In genomic region chr2:74746480-74746879, GRCh38 we compare ENCODE assay signal across 20 cellular contexts.
DNase-seq lines count a peak whose midpoint lies in the region; ATAC-seq and TF ChIP-seq lines count a peak whose summit lies in the region.
"Had no signal": no experiment of that assay in that cellular context is flagged by ENCODE, and none has a peak within 500 bp of the region (broad histone marks: within the 10 kb centered on the region; RNA-seq: fewer than 3 reads in every experiment).

No MANE protein-coding gene starts in this region.

- no peaks in the 10 kb centered on the region for H3K36me3 ChIP-seq in trophoblast cell (ENCODE audit: control insufficient read depth in 1 of 2, insufficient read depth in 2 of 2, low read length in 2 of 2)
- no peaks in the 10 kb centered on the region for H3K36me3 ChIP-seq in OCI-LY7 (ENCODE audit: insufficient read depth, low read length)

- no peak for TF ChIP-seq CTCF in RWPE1 (conservative IDR thresholded peaks at IDR 0.05; ENCODE audit: low read depth)
- no peak for TF ChIP-seq CTCF in foreskin keratinocyte (conservative IDR thresholded peaks at IDR 0.05)
- no peak for TF ChIP-seq CTCF in OCI-LY7 (conservative IDR thresholded peaks at IDR 0.05; ENCODE audit: low read length)

- no TSS peak for BruUV-seq in OCI-LY7 (replicated peaks; lab: Mats Ljungman, UMichigan)

- H3K4me1 ChIP-seq in foreskin keratinocyte (peaks cover 17% of the 10 kb centered on the region), trophoblast cell (ENCODE audit: control insufficient read depth in 1 of 2, insufficient read depth in 2 of 2, low read length in 2 of 2) (peaks cover 21 to 22% of the 10 kb centered on the region in 2 experiments), OCI-LY7 (ENCODE audit: insufficient read depth, low read length, poor library complexity, severe bottlenecking) (no peaks in the 10 kb centered on the region)

- CTCF ChIA-PET in RWPE1 (lab: Yijun Ruan, JAX) (interaction anchor here (1.4 kb wide), 1 partner anchor 31 kb away, joined by 3 read pairs; no protein-coding TSS in a partner anchor), OCI-LY7 (lab: Charles Lee; ENCODE audit: unreplicated experiment) (no interaction called here)

- no peaks in the 10 kb centered on the region for H3K9me2 ChIP-seq in OCI-LY7 (ENCODE audit: insufficient read depth, low read length)

- no peak overlapping the region for H3K18ac ChIP-seq in trophoblast cell (ENCODE audit: low read length)

- no peak overlapping the region for H2AFZ ChIP-seq in trophoblast cell (ENCODE audit: insufficient read depth, low read length, poor library complexity)
- no peak overlapping the region for H2AFZ ChIP-seq in OCI-LY7 (ENCODE audit: low read length)
- H2AFZ ChIP-seq: PC-9 had no signal

- H4K12ac ChIP-seq in trophoblast cell (ENCODE audit: low read depth, low read length) = no peak overlapping the region

- H3K27me3 ChIP-seq in foreskin keratinocyte (no peaks in the 10 kb centered on the region), trophoblast cell (ENCODE audit: insufficient read depth, low read length) (no peaks in the 10 kb centered on the region)

- H3K79me2 ChIP-seq in trophoblast cell (ENCODE audit: control insufficient read depth, insufficient read depth, low read length, poor library complexity) (peaks cover 4% of the 10 kb centered on the region), OCI-LY7 (ENCODE audit: insufficient read depth, low read depth, low read length) (no peaks in the 10 kb centered on the region)

- H2BK12ac ChIP-seq in trophoblast cell (ENCODE audit: low read length) = no peak overlapping the region

- H3K4me3 ChIP-seq in trophoblast cell (ENCODE audit: low read depth, low read length) = no peak overlapping the region
- H3K4me3 ChIP-seq in OCI-LY7 (ENCODE audit: low read depth, low read length, poor library complexity, severe bottlenecking) = no peak overlapping the region
- H3K4me3 ChIP-seq: PC-9 had no signal

- peaks cover 4% of the 10 kb centered on the region for H3K79me1 ChIP-seq in trophoblast cell (ENCODE audit: low read length)

- H3K14ac ChIP-seq in trophoblast cell (ENCODE audit: low read length) = no peak overlapping the region

- H3K23ac ChIP-seq in trophoblast cell (ENCODE audit: low read length) = no peak overlapping the region

- DNase-seq in NCI-H748 (lab: John Stamatoyannopoulos, UW; ENCODE audit: unreplicated experiment) (peak; percentile 3), NCI-H748 treated with DMSO at 0.1 percent for 48 hours (lab: John Stamatoyannopoulos, UW) (no peak), RWPE1 (ENCODE audit: low spot score) (peak; percentile 83), foreskin keratinocyte (peak; percentile 69 to 85), trophoblast cell (peak; percentile 79 to 85), OCI-LY7 (ENCODE audit: low spot score) (no peak)
- no peak for DNase-seq in activated CD4-positive, CD25-positive, alpha-beta regulatory T cell treated with anti-CD3 and anti-CD28 coated beads, Interleukin-2, amount 50 U/mL, for 72 hours
- DNase-seq in stimulated activated naive CD4-positive, alpha-beta T cell treated with Interleukin-2 at 50 U/mL for 16 hours (lab: John Stamatoyannopoulos, UW) = no peak
- DNase-seq: AML-193, DMS79 treated with DMSO at 0.1 percent for 48 hours, H7, Kasumi-1, MM.1S, NCI-H1105, NCI-H1694 treated with DMSO at 0.1 percent for 48 hours, NCI-H510A, PC-9 had no signal

- no peak overlapping the region for H2AK5ac ChIP-seq in trophoblast cell (ENCODE audit: low read length)

- POLR2A ChIA-PET in RWPE1 (lab: Yijun Ruan, JAX; ENCODE audit: low non-redundant PET) = no interaction called here
- POLR2A ChIA-PET in OCI-LY7 (lab: Charles Lee) = no interaction called here

- H2BK120ac ChIP-seq in trophoblast cell (ENCODE audit: insufficient read depth, low read length, poor library complexity) = no peak overlapping the region

- H2BK5ac ChIP-seq in trophoblast cell (ENCODE audit: low read depth, low read length, poor library complexity) = no peak overlapping the region

- H3K27ac ChIP-seq in RWPE1 = peak overlapping the region; percentile 78
- no peak overlapping the region for H3K27ac ChIP-seq in foreskin keratinocyte
- H3K27ac ChIP-seq in trophoblast cell (ENCODE audit: low read depth, low read length) = peak overlapping the region; percentile 13
- H3K27ac ChIP-seq in OCI-LY7 (ENCODE audit: low read depth, low read length, poor library complexity, severe bottlenecking) = no peak overlapping the region
- H3K27ac ChIP-seq: 22Rv1, C4-2B, HL-60, PC-9 had no signal

- no peak overlapping the region for H3K4me2 ChIP-seq in trophoblast cell (ENCODE audit: low read length)
- no peak overlapping the region for H3K4me2 ChIP-seq in OCI-LY7 (ENCODE audit: low read length)
- H3K4me2 ChIP-seq: PC-9 had no signal

- H3K9me3 ChIP-seq in trophoblast cell (ENCODE audit: insufficient read depth, low read depth, low read length) = no peaks in the 10 kb centered on the region
- H3K9me3 ChIP-seq in OCI-LY7 (ENCODE audit: low read length) = no peaks in the 10 kb centered on the region

- ATAC-seq in foreskin keratinocyte = peak; percentile 90

- intact Hi-C loops in OCI-LY7 (cut with micrococcal nuclease; ENCODE audit: unreplicated experiment) = no loop called here

- H4K8ac ChIP-seq in trophoblast cell (ENCODE audit: low read depth, low read length) = no peak overlapping the region

- no peak overlapping the region for H4K91ac ChIP-seq in trophoblast cell (ENCODE audit: low read depth, low read length)

- no peak overlapping the region for H3K4ac ChIP-seq in trophoblast cell (ENCODE audit: low read depth, low read length)

- no CpG with 5 or more reads among the region's 2 CpGs for WGBS in trophoblast cell (ENCODE audit: extremely low coverage, insufficient coverage, insufficient read length)

- H4K20me1 ChIP-seq in OCI-LY7 (ENCODE audit: insufficient read depth, low read length) = no peaks in the 10 kb centered on the region

- no peak overlapping the region for H3K9ac ChIP-seq in trophoblast cell (ENCODE audit: low read length)

Comparison
In these comparisons a context has a peak if more than half of its experiments do, and no peak if none do; other contexts are left out.
1. DNase-seq: peak in NCI-H748 (single experiment), RWPE1 (single experiment), foreskin keratinocyte (2 of 2) and trophoblast cell (2 of 2); none in NCI-H748 treated with DMSO at 0.1 percent for 48 hours (single experiment), activated CD4-positive, CD25-positive, alpha-beta regulatory T cell treated with anti-CD3 and anti-CD28 coated beads, Interleukin-2, amount 50 U/mL, for 72 hours (single experiment), OCI-LY7 (single experiment) and stimulated activated naive CD4-positive, alpha-beta T cell treated with Interleukin-2 at 50 U/mL for 16 hours (single experiment).
2. H3K27ac ChIP-seq: peak in RWPE1 (single experiment) and trophoblast cell (single experiment); none in foreskin keratinocyte (single experiment) and OCI-LY7 (single experiment).